In the genomic region with DNA sequence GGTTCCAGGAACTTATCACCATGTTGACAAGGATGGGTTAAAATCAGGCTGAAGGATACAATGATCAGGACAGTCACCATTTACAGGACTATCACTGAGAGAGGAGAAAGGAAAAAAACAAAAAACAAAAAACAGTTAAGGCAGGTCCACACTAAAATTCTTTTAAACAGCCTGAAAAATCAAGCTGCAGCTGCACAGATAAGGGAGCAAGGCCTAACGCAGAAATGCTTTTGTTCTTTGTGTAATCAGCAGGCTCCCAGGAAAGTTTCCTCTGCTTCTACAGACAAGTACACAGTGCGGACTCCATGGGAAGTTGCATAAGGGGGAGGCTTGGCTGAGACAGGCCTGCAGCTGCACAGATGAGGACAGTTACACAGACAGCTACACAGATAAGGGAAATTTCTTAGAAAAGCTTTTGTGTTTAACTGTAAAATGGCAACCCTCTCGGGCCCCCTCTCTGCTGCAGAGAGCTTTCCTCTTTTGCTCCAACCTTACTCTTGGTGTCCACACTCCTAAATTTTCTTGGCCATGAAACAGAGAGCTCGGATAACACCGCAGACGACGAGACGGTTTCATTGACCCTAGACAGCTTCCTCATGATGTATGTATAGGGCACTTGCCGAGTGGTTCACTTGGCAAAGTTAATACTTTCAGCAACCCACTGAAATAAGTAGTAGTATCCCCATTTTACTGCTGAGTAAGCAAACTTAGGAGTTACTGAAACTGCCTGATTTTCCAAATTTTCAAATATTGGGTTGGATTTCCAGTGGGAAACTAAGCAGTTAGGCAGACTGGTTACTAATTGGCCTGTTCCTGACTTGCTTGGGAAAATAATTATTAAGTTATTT, we compare ENCODE assay signal across 1 cellular context.
A peak's percentile ranks its signal among the peaks of the same experiment; 100 is the strongest.
TF ChIP-seq lines count a peak whose summit lies in the region.

No MANE protein-coding gene starts in this region.

TF ChIP-seq in HepG2, 621 proteins besides CTCF, POLR2A, EP300 and RAD21 (continued from another document and continues in another):
- TF ChIP-seq AHDC1 (CRISPR knock-in tag; IDR thresholded peaks at IDR 0.05; ENCODE audit: borderline replicate concordance) (peak; percentile 73; the same call in 1 of the 2 replicates), FOXO4 (CRISPR knock-in tag; conservative IDR thresholded peaks at IDR 0.05) (no peak), ZKSCAN5 (CRISPR knock-in tag; IDR thresholded peaks at IDR 0.05) (no peak), SMYD3 (CRISPR knock-in tag; IDR thresholded peaks at IDR 0.05) (no peak), RARA (CRISPR knock-in tag; IDR thresholded peaks at IDR 0.05) (peak; percentile 66), REST (IDR thresholded peaks at IDR 0.05; ENCODE audit: borderline replicate concordance in 1 of 2, low read depth in 1 of 2, low read length in 2 of 2) (no peak), MAX (IDR thresholded peaks at IDR 0.05) (no peak), FOSL2 (CRISPR knock-in tag; IDR thresholded peaks at IDR 0.05) (peak; percentile 80), TRAFD1 (CRISPR knock-in tag; IDR thresholded peaks at IDR 0.05; ENCODE audit: borderline replicate concordance) (no peak), RBAK (CRISPR knock-in tag; IDR thresholded peaks at IDR 0.05) (peak; percentile 77; the same call in 1 of the 2 replicates), ZNF788 (CRISPR knock-in tag; IDR thresholded peaks at IDR 0.05; ENCODE audit: borderline replicate concordance) (0 out of 2 replicates have a peak, but pooled peaks have one; percentile 44), ZNF343 (CRISPR knock-in tag; IDR thresholded peaks at IDR 0.05) (no peak), ZNF737 (CRISPR knock-in tag; IDR thresholded peaks at IDR 0.05; ENCODE audit: borderline replicate concordance) (no peak), MXI1 (IDR thresholded peaks at IDR 0.05; ENCODE audit: borderline replicate concordance, low read depth, low read length) (no peak), CERS6 (CRISPR knock-in tag; IDR thresholded peaks at IDR 0.05) (no peak), SATB2 (CRISPR knock-in tag; IDR thresholded peaks at IDR 0.05) (no peak), SNAI1 (CRISPR knock-in tag; IDR thresholded peaks at IDR 0.05; ENCODE audit: borderline replicate concordance) (no peak), KLF9 (CRISPR knock-in tag; IDR thresholded peaks at IDR 0.05; ENCODE audit: low read depth) (no peak), NBN (conservative IDR thresholded peaks at IDR 0.05) (no peak), CHCHD3 (CRISPR knock-in tag; IDR thresholded peaks at IDR 0.05) (no peak), DNMT3B (CRISPR knock-in tag; conservative IDR thresholded peaks at IDR 0.05) (no peak), REPIN1 (CRISPR knock-in tag; IDR thresholded peaks at IDR 0.05; ENCODE audit: borderline replicate concordance, low read depth) (no peak), JDP2 (CRISPR knock-in tag; IDR thresholded peaks at IDR 0.05; ENCODE audit: borderline replicate concordance) (no peak), ZBTB26 (CRISPR knock-in tag; IDR thresholded peaks at IDR 0.05; ENCODE audit: borderline replicate concordance) (no peak), REL (CRISPR knock-in tag; conservative IDR thresholded peaks at IDR 0.05) (no peak), ZBTB1 (CRISPR knock-in tag; IDR thresholded peaks at IDR 0.05; ENCODE audit: borderline replicate concordance) (no peak), ZBTB42 (CRISPR knock-in tag; IDR thresholded peaks at IDR 0.05) (no peak), ZNF329 (CRISPR knock-in tag; IDR thresholded peaks at IDR 0.05; ENCODE audit: low read depth) (no peak), PRMT3 (CRISPR knock-in tag; IDR thresholded peaks at IDR 0.05; ENCODE audit: borderline replicate concordance, low read depth) (no peak), GPN1 (CRISPR knock-in tag; IDR thresholded peaks at IDR 0.05; ENCODE audit: borderline replicate concordance) (no peak), ZMYM4 (CRISPR knock-in tag; IDR thresholded peaks at IDR 0.05) (0 out of 2 replicates have a peak, but pooled peaks have one; percentile 37), ZNF18 (CRISPR knock-in tag; IDR thresholded peaks at IDR 0.05; ENCODE audit: insufficient replicate concordance) (no peak), ZNF878 (CRISPR knock-in tag; IDR thresholded peaks at IDR 0.05) (no peak), TCF12 (IDR thresholded peaks at IDR 0.05) (no peak), TCF12 (CRISPR knock-in tag; IDR thresholded peaks at IDR 0.05) (no peak), EZH2 (conservative IDR thresholded peaks at IDR 0.05; ENCODE audit: low read depth, low read length) (no peak), ZNF282 (IDR thresholded peaks at IDR 0.05; ENCODE audit: partially characterized antibody) (no peak), ATM (IDR thresholded peaks at IDR 0.05; ENCODE audit: borderline replicate concordance) (no peak)
- TF ChIP-seq, protein P1, sequence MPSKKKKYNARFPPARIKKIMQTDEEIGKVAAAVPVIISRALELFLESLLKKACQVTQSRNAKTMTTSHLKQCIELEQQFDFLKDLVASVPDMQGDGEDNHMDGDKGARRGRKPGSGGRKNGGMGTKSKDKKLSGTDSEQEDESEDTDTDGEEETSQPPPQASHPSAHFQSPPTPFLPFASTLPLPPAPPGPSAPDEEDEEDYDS (CRISPR knock-in tag; IDR thresholded peaks at IDR 0.05) = peak; percentile 62
- TF ChIP-seq, protein P2, sequence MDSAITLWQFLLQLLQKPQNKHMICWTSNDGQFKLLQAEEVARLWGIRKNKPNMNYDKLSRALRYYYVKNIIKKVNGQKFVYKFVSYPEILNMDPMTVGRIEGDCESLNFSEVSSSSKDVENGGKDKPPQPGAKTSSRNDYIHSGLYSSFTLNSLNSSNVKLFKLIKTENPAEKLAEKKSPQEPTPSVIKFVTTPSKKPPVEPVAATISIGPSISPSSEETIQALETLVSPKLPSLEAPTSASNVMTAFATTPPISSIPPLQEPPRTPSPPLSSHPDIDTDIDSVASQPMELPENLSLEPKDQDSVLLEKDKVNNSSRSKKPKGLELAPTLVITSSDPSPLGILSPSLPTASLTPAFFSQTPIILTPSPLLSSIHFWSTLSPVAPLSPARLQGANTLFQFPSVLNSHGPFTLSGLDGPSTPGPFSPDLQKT (CRISPR knock-in tag; IDR thresholded peaks at IDR 0.05; ENCODE audit: borderline replicate concordance) = no peak
